Comparison of ENCODE assay signal across 9 cellular contexts in genomic region chr10:69861251-69862240, GRCh38. TPM values are rescaled to one million over a fixed set of nuclear protein-coding genes. Genes with fewer than 3 reads are reported as not detected.
DNase-seq lines count a peak whose midpoint lies in the region; ATAC-seq lines count a peak whose summit lies in the region.
"Had no signal": no experiment of that assay in that cellular context is flagged by ENCODE, and none has a peak within 500 bp of the region (broad histone marks: within the 10 kb centered on the region; RNA-seq: fewer than 3 reads in every experiment).

No MANE protein-coding gene starts in this region.

- no peak overlapping the region for H3K4me3 ChIP-seq in skeletal muscle cell (ENCODE audit: low read depth, low read length)

- peaks cover 21 to 71% of the 10 kb centered on the region in 2 donors for H3K27me3 Mint-ChIP-seq in effector memory CD8-positive, alpha-beta T cell

- H3K9me3 Mint-ChIP-seq in effector memory CD8-positive, alpha-beta T cell: no peaks in the 10 kb centered on the region

- no peak for ATAC-seq in effector memory CD8-positive, alpha-beta T cell (replicated peaks)
- no peak for ATAC-seq in GM19397 (IDR thresholded peaks at IDR 0.05; ENCODE audit: unreplicated experiment)

- H3K36me3 Mint-ChIP-seq in effector memory CD8-positive, alpha-beta T cell (ENCODE audit: insufficient read depth): peaks cover 4% of the 10 kb centered on the region

- no peak overlapping the region for H3K27ac ChIP-seq in epithelial cell of prostate
- H3K27ac ChIP-seq: neutrophil had no signal

- H3K27ac Mint-ChIP-seq in effector memory CD8-positive, alpha-beta T cell: no peak overlapping the region

- H3K4me3 Mint-ChIP-seq in effector memory CD8-positive, alpha-beta T cell: no peak overlapping the region

- DNase-seq in NCI-H2171 treated with DMSO at 0.1 percent for 48 hours (lab: John Stamatoyannopoulos, UW) (peak; percentile 68), NCI-H2171 (lab: John Stamatoyannopoulos, UW) (no peak), NCI-H226 (peak; percentile 59), epithelial cell of prostate (ENCODE audit: low read depth, low spot score) (peak; percentile 70), skeletal muscle cell (ENCODE audit: low read depth) (peak; percentile 66), SK-N-DZ (ENCODE audit: low spot score) (no peak)
- no peak for DNase-seq in effector memory CD8-positive, alpha-beta T cell

- no peaks in the 10 kb centered on the region for H3K4me1 Mint-ChIP-seq in effector memory CD8-positive, alpha-beta T cell (ENCODE audit: low read depth in 2 of 2)

RNA-seq across cellular contexts. Expression of gene COL13A1, which starts 59.8 kb away (rescaled TPM):
- polyA plus RNA-seq in SK-N-DZ (2014; cell fraction: cytosol; rRNA removed): 0.03 TPM in 1 of 2 replicates, not detected in the other
- polyA plus RNA-seq in SK-N-DZ (2014; cell fraction: nucleus; rRNA removed): 0.59 and 3.1 TPM in 2 replicates

Comparison
In these comparisons a context has a peak if more than half of its experiments do, and no peak if none do; other contexts are left out.
1. DNase-seq: peak in NCI-H2171 treated with DMSO at 0.1 percent for 48 hours (single experiment), NCI-H226 (single experiment), epithelial cell of prostate (single experiment) and skeletal muscle cell (single experiment); none in NCI-H2171 (single experiment), effector memory CD8-positive, alpha-beta T cell (0 of 3) and SK-N-DZ (single experiment).